ENCODE assay signal across 26 cellular contexts in the genomic region with DNA sequence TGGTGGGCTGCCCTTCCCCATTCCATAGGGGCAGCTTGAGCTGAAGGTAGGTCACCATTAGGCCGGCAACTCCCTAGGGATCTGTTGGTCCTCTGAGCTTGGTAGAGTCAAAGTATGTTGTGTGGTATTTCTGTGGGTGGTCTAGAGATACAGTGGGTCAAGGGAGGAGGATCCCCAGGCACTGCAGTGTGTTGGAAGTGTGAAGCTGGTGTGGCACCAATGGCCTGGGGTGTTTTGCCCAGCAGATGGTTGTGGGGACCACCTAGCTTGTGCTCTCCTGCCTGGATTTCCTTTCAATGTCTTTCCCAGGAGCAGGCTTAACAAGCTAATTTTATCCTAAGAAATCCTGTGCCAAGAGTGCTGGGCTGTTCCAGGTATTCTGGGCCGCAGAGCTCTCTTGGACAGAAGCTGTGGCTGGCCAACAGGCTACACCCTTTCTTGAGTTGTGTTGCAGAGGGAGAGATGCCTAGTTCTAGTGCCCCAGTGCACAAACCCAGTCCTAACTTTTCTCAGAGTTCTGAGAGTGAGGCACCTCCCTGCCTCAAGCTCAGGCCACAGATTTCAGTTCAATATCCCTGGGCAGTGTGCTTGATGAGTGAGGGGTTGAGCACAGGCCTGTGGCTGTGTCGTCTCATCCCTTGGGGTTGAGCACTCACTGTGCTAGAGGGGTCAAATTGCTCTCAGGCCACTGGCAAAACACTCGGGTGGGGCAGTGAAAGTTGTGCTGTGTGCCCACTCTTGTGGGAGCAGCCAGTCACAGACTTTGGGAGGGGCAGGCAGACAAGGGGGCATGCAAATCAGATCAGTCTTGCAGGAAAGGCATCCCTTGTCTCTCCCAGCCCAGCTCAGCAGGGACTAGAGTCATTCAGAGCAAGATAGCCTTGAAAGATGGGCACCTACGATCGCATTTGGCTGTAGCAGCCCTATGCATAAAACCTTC.
DNase-seq lines count a peak whose midpoint lies in the region; ATAC-seq, FAIRE-seq and TF ChIP-seq lines count a peak whose summit lies in the region.
"Had no signal": no experiment of that assay in that cellular context is flagged by ENCODE, and none has a peak within 500 bp of the region (broad histone marks: within the 10 kb centered on the region; RNA-seq: fewer than 3 reads in every experiment).

No MANE protein-coding gene starts in this region.

- no peak overlapping the region for H3K9ac ChIP-seq in H1 (replicated peaks in 1 of 4; ENCODE audit: extremely low read depth in 1 of 4, low read depth in 3 of 4, low read length in 3 of 4)
- H3K9ac ChIP-seq: BLaER1, GM23248 had no signal

- peak overlapping the region; percentile 81 for H2AFZ ChIP-seq in H1 (ENCODE audit: low read length)
- H2AFZ ChIP-seq: GM23248 had no signal

- H3K4me1 ChIP-seq in left ventricle myocardium inferior (no peaks in the 10 kb centered on the region), SJCRH30 (peaks cover 10% of the 10 kb centered on the region; the same call in 1 of the 2 replicates), H1 (replicated peaks in 1 of 4; ENCODE audit: control insufficient read depth in 3 of 4, insufficient read depth in 4 of 4, low read length in 3 of 4) (peaks cover 0 to 3% (median 0%) of the 10 kb centered on the region in 4 experiments; a peak in 1 of 7 replicates)
- H3K4me1 ChIP-seq: BLaER1, HAP-1 had no signal

- H3K18ac ChIP-seq in H1 (ENCODE audit: extremely low read depth, low read length): peak overlapping the region; percentile 19; the same call in 1 of the 2 replicates

- H4K8ac ChIP-seq in H1 (ENCODE audit: extremely low read depth, insufficient read depth, low read length): peak overlapping the region; percentile 12

- H3K79me1 ChIP-seq in H1 (ENCODE audit: low read depth, low read length): no peaks in the 10 kb centered on the region

- no peak overlapping the region for H4K5ac ChIP-seq in H1 (ENCODE audit: insufficient read length, low read depth, low read length)

- H3K27me3 ChIP-seq in left ventricle myocardium inferior (ENCODE audit: low read depth) (no peaks in the 10 kb centered on the region), SJCRH30 (no peaks in the 10 kb centered on the region), H1 (replicated peaks in 1 of 4; ENCODE audit: control insufficient read depth in 3 of 4, extremely low read depth in 1 of 4, insufficient read depth in 3 of 4, low read length in 3 of 4) (no peaks in the 10 kb centered on the region)
- H3K27me3 ChIP-seq: BLaER1 had no signal

- H2BK12ac ChIP-seq in H1 (ENCODE audit: low read depth, low read length): 0 out of 2 replicates have a peak overlapping the region, but pooled peaks have one; percentile 27

- H3K23me2 ChIP-seq in H1 (ENCODE audit: low read depth, low read length): no peaks in the 10 kb centered on the region

- ATAC-seq in Right ventricle myocardium superior (ENCODE audit: poor library complexity) (peak; percentile 78), HG02623 (IDR thresholded peaks at IDR 0.05; ENCODE audit: unreplicated experiment) (no peak)
- ATAC-seq: PC-3 had no signal

- POLR2A ChIA-PET in H1 (lab: Charles Lee; ENCODE audit: partially characterized antibody): no interaction called here

- no peaks in the 10 kb centered on the region for H3K36me3 ChIP-seq in left ventricle myocardium inferior
- H3K36me3 ChIP-seq in SJCRH30: no peaks in the 10 kb centered on the region
- H3K36me3 ChIP-seq in H1 (ENCODE audit: control insufficient read depth in 2 of 4, insufficient read depth in 4 of 4, low read length in 3 of 4): no peaks in the 10 kb centered on the region
- H3K36me3 ChIP-seq: BLaER1, HAP-1 had no signal

- no peak overlapping the region for H3K4me2 ChIP-seq in H1 (ENCODE audit: insufficient read depth in 1 of 2, low read depth in 2 of 2, low read length in 2 of 2)
- H3K4me2 ChIP-seq: BLaER1 had no signal

- 95% methylated on average over 5 of the region's 6 CpGs; no CpG with 5 or more reads in 1 of the 2 experiments for WGBS in H1 (ENCODE audit: extremely low coverage in 1 of 2, insufficient coverage in 1 of 2, insufficient read length in 1 of 2, insufficient replicate concordance in 2 of 2, low coverage in 1 of 2, low lambda C conversion rate in 2 of 2, missing lambda C conversion rate in 1 of 2), 2 experiments

- H3K23ac ChIP-seq in H1 (ENCODE audit: insufficient read length): no peak overlapping the region

- no peak overlapping the region for H2BK15ac ChIP-seq in H1 (ENCODE audit: low read length)

- intact Hi-C loops in Right ventricle myocardium superior (cut with DNase I) (no loop called here), left ventricle myocardium inferior (cut with micrococcal nuclease) (no loop called here), posterior vena cava (cut with DNase I) (no loop called here)

- no peak overlapping the region for H2BK5ac ChIP-seq in H1 (ENCODE audit: low read depth, low read length)

- H2AK5ac ChIP-seq in H1 (ENCODE audit: low read depth, low read length): no peak overlapping the region

- H3K4me3 ChIP-seq in left ventricle myocardium inferior (no peak overlapping the region), SJCRH30 (no peak overlapping the region), H1 (ENCODE audit: extremely low read depth in 1 of 4, insufficient read depth in 2 of 4, low read depth in 3 of 4, low read length in 4 of 4) (no peak overlapping the region)
- H3K4me3 ChIP-seq: BLaER1, GM23248, HAP-1 had no signal

- no peak overlapping the region for H4K91ac ChIP-seq in H1 (replicated peaks; ENCODE audit: insufficient read length, low read length)

- no peaks in the 10 kb centered on the region for H3K9me3 ChIP-seq in left ventricle myocardium inferior (replicated peaks)
- no peaks in the 10 kb centered on the region for H3K9me3 ChIP-seq in SJCRH30 (replicated peaks)
- no peaks in the 10 kb centered on the region for H3K9me3 ChIP-seq in H1 (ENCODE audit: insufficient read depth in 2 of 2, low read depth in 1 of 2, low read length in 1 of 2)
- H3K9me3 ChIP-seq: BLaER1, HAP-1 had no signal

- no peak for TF ChIP-seq EP300 in H1 (IDR thresholded peaks at IDR 0.05; ENCODE audit: borderline replicate concordance in 1 of 2, low read depth in 2 of 2, low read length in 2 of 2)

- no peak overlapping the region; the same call in 1 of the 2 replicates for H2BK20ac ChIP-seq in H1 (ENCODE audit: low read length)

- no peak for FAIRE-seq in H1 (lab: Jason Lieb, UNC)
- FAIRE-seq: D721Med, GM18507 had no signal

- DNase-seq in Right ventricle myocardium superior: no peak
- no peak for DNase-seq in left ventricle myocardium inferior
- peak; percentile 70 to 74 for DNase-seq in SJCRH30
- no peak for DNase-seq in H1 (ENCODE audit: low read depth in 1 of 2, low spot score in 2 of 2)
- peak; percentile 62 for DNase-seq in posterior vena cava (ENCODE audit: low spot score)
- DNase-seq in NCI-H2227 (lab: John Stamatoyannopoulos, UW; ENCODE audit: unreplicated experiment): no peak
- DNase-seq in cortex of kidney (lab: John Stamatoyannopoulos, UW): no peak
- DNase-seq: CD4-positive, CD25-positive, alpha-beta regulatory T cell; DMS53; GM23248; HFFc6; NCI-H1092; NCI-H1417 treated with DMSO at 0.1 percent for 48 hours; NCI-H1694 treated with DMSO at 0.1 percent for 48 hours; NCI-H2081; NCI-H226; NCI-H510A treated with DMSO at 0.1 percent for 48 hours; NCI-H82; NK-92 treated with Interleukin-12 subunit alpha and Interleukin-12 subunit beta, amount 100 ng/mL, for 24 hours; PC-3; SHP77 had no signal

- no peak overlapping the region for H3K4ac ChIP-seq in H1 (replicated peaks; ENCODE audit: insufficient read length, low read depth, low read length)

- CTCF ChIA-PET in H1 (lab: Charles Lee; ENCODE audit: partially characterized antibody): no interaction called here

- peak overlapping the region; percentile 45 for H3K14ac ChIP-seq in H1 (ENCODE audit: insufficient read length)

- no peak for TF ChIP-seq POLR2A in H1 (IDR thresholded peaks at IDR 0.05; ENCODE audit: control extremely low read depth in 1 of 2, low read depth in 2 of 2, low read length in 2 of 2)

- H4K20me1 ChIP-seq in H1 (replicated peaks in 1 of 2; ENCODE audit: control insufficient read depth in 1 of 2, insufficient read depth in 2 of 2, low read length in 2 of 2): no peaks in the 10 kb centered on the region
- H4K20me1 ChIP-seq: BLaER1 had no signal

- no peak overlapping the region for H2BK120ac ChIP-seq in H1 (replicated peaks; ENCODE audit: low read depth, low read length)

- no peaks in the 10 kb centered on the region for H3K79me2 ChIP-seq in H1 (ENCODE audit: control insufficient read depth in 1 of 2, insufficient read depth in 2 of 2, low read length in 2 of 2)

- no peak overlapping the region for H3K56ac ChIP-seq in H1 (replicated peaks; ENCODE audit: insufficient read length, low read depth, low read length)

- no peak overlapping the region for H3K27ac ChIP-seq in left ventricle myocardium inferior (replicated peaks)
- peak overlapping the region; percentile 56 for H3K27ac ChIP-seq in SJCRH30
- no peak overlapping the region for H3K27ac ChIP-seq in H1 (ENCODE audit: low read depth, low read length)
- H3K27ac ChIP-seq: BLaER1, GM23248 had no signal

- TF ChIP-seq CTCF in left ventricle myocardium inferior (IDR thresholded peaks at IDR 0.05; ENCODE audit: borderline replicate concordance): no peak
- TF ChIP-seq CTCF in H1 (IDR thresholded peaks at IDR 0.05; ENCODE audit: control extremely low read depth in 1 of 3, insufficient read depth in 1 of 3, low read depth in 1 of 3, low read length in 3 of 3): no peak

- no peak for TF ChIP-seq RAD21 in H1 (IDR thresholded peaks at IDR 0.05 in 1 of 2, conservative IDR thresholded peaks at IDR 0.05 in 1 of 2; ENCODE audit: low read depth in 2 of 2, low read length in 2 of 2)

TF ChIP-seq in H1, 55 proteins besides CTCF, POLR2A, EP300 and RAD21 (continues in another document):
- TF ChIP-seq SRF (IDR thresholded peaks at IDR 0.05; ENCODE audit: low read depth, low read length): no peak
- TF ChIP-seq, protein P1, sequence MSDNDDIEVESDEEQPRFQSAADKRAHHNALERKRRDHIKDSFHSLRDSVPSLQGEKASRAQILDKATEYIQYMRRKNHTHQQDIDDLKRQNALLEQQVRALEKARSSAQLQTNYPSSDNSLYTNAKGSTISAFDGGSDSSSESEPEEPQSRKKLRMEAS (IDR thresholded peaks at IDR 0.05): no peak
- no peak for TF ChIP-seq CHD2 (IDR thresholded peaks at IDR 0.05; ENCODE audit: low read length)
- TF ChIP-seq CBX8 (IDR thresholded peaks at IDR 0.05; ENCODE audit: borderline replicate concordance, low read depth, low read length): no peak
- TF ChIP-seq BRCA1 (IDR thresholded peaks at IDR 0.05; ENCODE audit: low read depth, low read length): no peak
- no peak for TF ChIP-seq TEAD4 (IDR thresholded peaks at IDR 0.05; ENCODE audit: low read depth, low read length)
- no peak for TF ChIP-seq TBP (IDR thresholded peaks at IDR 0.05; ENCODE audit: low read depth, low read length)
- no peak for TF ChIP-seq EGR1 (IDR thresholded peaks at IDR 0.05; ENCODE audit: borderline replicate concordance, low read depth, low read length)

Comparison
In these comparisons a context has a peak if more than half of its experiments do, and no peak if none do; other contexts are left out.
1. DNase-seq: peak in SJCRH30 (2 of 2) and posterior vena cava (single experiment); none in Right ventricle myocardium superior (single experiment), left ventricle myocardium inferior (single experiment), H1 (0 of 2), NCI-H2227 (single experiment) and cortex of kidney (single experiment).